In the genomic region with DNA sequence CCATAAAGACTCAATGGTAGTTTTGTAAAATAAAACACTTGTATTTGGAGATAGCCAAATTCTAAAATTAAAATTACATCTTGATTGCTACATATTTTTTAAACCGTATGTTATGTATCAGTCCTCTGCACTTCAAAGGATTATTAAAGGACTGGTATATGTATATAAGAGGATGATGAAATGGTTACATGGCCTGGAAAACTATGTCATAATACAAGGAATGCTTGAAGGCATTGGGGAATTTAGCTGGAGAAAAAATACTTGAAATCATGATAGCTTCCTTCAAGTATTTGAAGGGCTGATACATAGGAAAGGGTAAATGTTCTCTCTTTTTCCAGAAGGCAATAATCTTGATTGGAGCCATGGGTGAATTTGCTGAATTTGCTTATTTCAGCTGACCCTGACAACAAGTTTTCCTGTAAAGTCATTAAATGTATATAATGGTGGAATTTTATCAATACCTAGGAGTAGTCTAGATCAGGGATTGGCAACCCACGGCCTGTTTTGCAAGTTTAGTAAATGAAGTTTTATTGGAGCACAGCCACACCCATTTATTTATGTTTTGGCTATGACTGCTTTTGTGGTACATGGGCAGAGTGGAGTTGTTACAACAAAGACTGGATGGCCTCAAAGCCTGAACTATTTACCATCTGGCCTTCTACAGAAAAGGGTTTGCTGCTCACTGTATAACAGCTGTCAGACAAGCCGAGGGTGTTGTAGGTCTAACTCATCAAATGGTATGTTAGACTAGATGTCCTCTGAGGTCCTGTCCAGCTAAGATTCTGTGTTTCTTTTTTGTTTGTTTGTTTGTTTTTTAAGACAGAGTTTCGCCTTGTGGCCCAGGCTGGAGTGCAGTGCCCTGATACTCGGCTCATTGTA, we compare ENCODE assay signal across 22 cellular contexts. TPM values are rescaled to one million over a fixed set of nuclear protein-coding genes. Genes with fewer than 3 reads are reported as not detected.
DNase-seq lines count a peak whose midpoint lies in the region; ATAC-seq, FAIRE-seq and TF ChIP-seq lines count a peak whose summit lies in the region.
"Had no signal": no experiment of that assay in that cellular context is flagged by ENCODE, and none has a peak within 500 bp of the region (broad histone marks: within the 10 kb centered on the region; RNA-seq: fewer than 3 reads in every experiment).

No MANE protein-coding gene starts in this region.

- in situ Hi-C loops in astrocyte of the spinal cord (cut with HindIII; ENCODE audit: low sequenced_read_pairs), result no loop called here

- H3K27me3 ChIP-seq in CD4-positive, alpha-beta T cell (ENCODE audit: control insufficient read depth, insufficient read depth, low read length), result no peaks in the 10 kb centered on the region
- H3K27me3 ChIP-seq: tibial nerve had no signal

- H3K27ac ChIP-seq in CD4-positive, alpha-beta T cell (ENCODE audit: low read depth, low read length), result no peak overlapping the region
- H3K27ac ChIP-seq: skin epidermis, tibial nerve had no signal

- CTCF ChIA-PET in CD4-positive, alpha-beta T cell (lab: Charles Lee), result interaction anchor here (0.5 kb wide), 1 partner anchor 32 kb away, joined by 3 read pairs; no protein-coding TSS in a partner anchor

- no peak overlapping the region for H3K4me3 Mint-ChIP-seq in CD4-positive, alpha-beta T cell
- H3K4me3 Mint-ChIP-seq: activated naive CD4-positive, alpha-beta T cell treated with anti-CD3 and anti-CD28 coated beads, Interleukin-2, amount 50 U/mL, for 24 hours; activated T-cell treated with anti-CD3 and anti-CD28 coated beads, Interleukin-2, amount 50 U/mL, for 4 hours; dendritic cell treated with granulocyte-macrophage colony-stimulating factor and Interleukin-4, amounts not matched to agents 40 ng/mL and 50 ng/mL, for 4 days; nephron had no signal

- no peak for TF ChIP-seq CTCF in astrocyte of the spinal cord (IDR thresholded peaks at IDR 0.05; ENCODE audit: low read depth, low read length)
- no peak for TF ChIP-seq CTCF in fibroblast of the aortic adventitia (IDR thresholded peaks at IDR 0.05; ENCODE audit: insufficient read depth, low read length)
- no peak for TF ChIP-seq CTCF in CD4-positive, alpha-beta T cell (IDR thresholded peaks at IDR 0.05)

- intact Hi-C loops in left ventricle myocardium superior (cut with micrococcal nuclease), result no loop called here
- intact Hi-C loops in CD4-positive, alpha-beta T cell (cut with DNase I, micrococcal nuclease), result no loop called here

- POLR2A ChIA-PET in CD4-positive, alpha-beta T cell (lab: Charles Lee), result no interaction called here

- H3K4me3 ChIP-seq in astrocyte of the spinal cord (ENCODE audit: low read depth, low read length), result no peak overlapping the region
- H3K4me3 ChIP-seq in fibroblast of the aortic adventitia (ENCODE audit: low read depth, low read length), result no peak overlapping the region
- H3K4me3 ChIP-seq: HAP-1, skin epidermis, tibial nerve had no signal

- no peak for ATAC-seq in left ventricle myocardium superior
- no peak for ATAC-seq in CD4-positive, alpha-beta T cell (ENCODE audit: poor library complexity)
- ATAC-seq: activated T-cell treated with anti-CD3 and anti-CD28 coated beads, Interleukin-2, amount 50 U/mL, for 4 hours; stimulated activated naive CD8-positive, alpha-beta T cell treated with anti-CD3 and anti-CD28 coated beads, Interleukin-15, Interleukin-2, amounts not matched to agents 100 U/mL and 50 U/mL, for 24 hours had no signal

- FAIRE-seq in A204.1 (lab: Jason Lieb, UNC), result peak; percentile 32
- FAIRE-seq: GM18507 had no signal

- no peaks in the 10 kb centered on the region for H3K9me3 Mint-ChIP-seq in CD4-positive, alpha-beta T cell
- H3K9me3 Mint-ChIP-seq: activated naive CD4-positive, alpha-beta T cell treated with anti-CD3 and anti-CD28 coated beads, Interleukin-2, amount 50 U/mL, for 24 hours; activated T-cell treated with anti-CD3 and anti-CD28 coated beads, Interleukin-2, amount 50 U/mL, for 4 hours had no signal

- peaks cover 59% of the 10 kb centered on the region for H3K36me3 Mint-ChIP-seq in CD4-positive, alpha-beta T cell (ENCODE audit: low read depth)

- DNase-seq in DMS 273 (lab: John Stamatoyannopoulos, UW; ENCODE audit: unreplicated experiment) (peak; percentile 67), astrocyte of the spinal cord (ENCODE audit: low read depth, low spot score) (peak; percentile 1), fibroblast of the aortic adventitia (ENCODE audit: low read depth) (peak; percentile 78), left ventricle myocardium superior (no peak), COLO829 (ENCODE audit: low spot score) (no peak), medulla oblongata (ENCODE audit: extremely low spot score) (no peak)
- no peak for DNase-seq in CD4-positive, alpha-beta T cell
- DNase-seq: activated CD4-positive, CD25-positive, alpha-beta regulatory T cell treated with anti-CD3 and anti-CD28 coated beads, Interleukin-2, amount 50 U/mL, for 72 hours; activated CD8-positive, alpha-beta memory T cell treated with anti-CD3 and anti-CD28 coated beads for 24 hours; activated T-cell treated with anti-CD3 and anti-CD28 coated beads, Interleukin-2, amount 50 U/mL, for 4 hours; NCI-H2029 treated with DMSO at 0.1 percent for 48 hours; NCI-H510A; stimulated activated CD4-positive, alpha-beta T cell treated with anti-CD3 and anti-CD28 coated beads, Interleukin-2, amount 100 ng/mL, for 48 hours; stimulated activated naive CD8-positive, alpha-beta T cell treated with anti-CD3 and anti-CD28 coated beads, Interleukin-15, Interleukin-2, amounts not matched to agents 100 U/mL and 50 U/mL, for 24 hours had no signal

- no peak overlapping the region for H3K27ac Mint-ChIP-seq in CD4-positive, alpha-beta T cell
- H3K27ac Mint-ChIP-seq: activated naive CD4-positive, alpha-beta T cell treated with anti-CD3 and anti-CD28 coated beads, Interleukin-2, amount 50 U/mL, for 24 hours; dendritic cell treated with granulocyte-macrophage colony-stimulating factor and Interleukin-4, amounts not matched to agents 40 ng/mL and 50 ng/mL, for 4 days; nephron had no signal

- no peaks in the 10 kb centered on the region for H3K27me3 Mint-ChIP-seq in CD4-positive, alpha-beta T cell
- H3K27me3 Mint-ChIP-seq: activated naive CD4-positive, alpha-beta T cell treated with anti-CD3 and anti-CD28 coated beads, Interleukin-2, amount 50 U/mL, for 24 hours; dendritic cell treated with granulocyte-macrophage colony-stimulating factor and Interleukin-4, amounts not matched to agents 40 ng/mL and 50 ng/mL, for 4 days had no signal

- H3K4me1 Mint-ChIP-seq in CD4-positive, alpha-beta T cell (ENCODE audit: low read depth), result no peaks in the 10 kb centered on the region
- H3K4me1 Mint-ChIP-seq: activated naive CD4-positive, alpha-beta T cell treated with anti-CD3 and anti-CD28 coated beads, Interleukin-2, amount 50 U/mL, for 24 hours; nephron had no signal

- no peaks in the 10 kb centered on the region for H3K9me3 ChIP-seq in CD4-positive, alpha-beta T cell (ENCODE audit: control insufficient read depth, low read length)
- H3K9me3 ChIP-seq: HAP-1 had no signal

RNA-seq across cellular contexts. Expression of gene ACYP2, which starts 34.4 kb away (rescaled TPM):
- 7.8 and 11.5 TPM in 2 replicates for total RNA-seq in fibroblast of the aortic adventitia (ENCODE audit: low replicate concordance)
- 60.3 TPM for total RNA-seq in left ventricle myocardium superior
- total RNA-seq in CD4-positive, alpha-beta T cell, result 10 to 100 TPM in 1 of 2 experiments, 1 to 10 TPM in 1; 9.3 to 10.9 TPM

Comparison
In these comparisons a context has a peak if more than half of its experiments do, and no peak if none do; other contexts are left out.
1. DNase-seq: peak in DMS 273 (single experiment), astrocyte of the spinal cord (single experiment) and fibroblast of the aortic adventitia (single experiment); none in left ventricle myocardium superior (single experiment), COLO829 (single experiment), medulla oblongata (single experiment) and CD4-positive, alpha-beta T cell (0 of 10).